Comparison of ENCODE assay signal across 1 cellular context in the genomic region with DNA sequence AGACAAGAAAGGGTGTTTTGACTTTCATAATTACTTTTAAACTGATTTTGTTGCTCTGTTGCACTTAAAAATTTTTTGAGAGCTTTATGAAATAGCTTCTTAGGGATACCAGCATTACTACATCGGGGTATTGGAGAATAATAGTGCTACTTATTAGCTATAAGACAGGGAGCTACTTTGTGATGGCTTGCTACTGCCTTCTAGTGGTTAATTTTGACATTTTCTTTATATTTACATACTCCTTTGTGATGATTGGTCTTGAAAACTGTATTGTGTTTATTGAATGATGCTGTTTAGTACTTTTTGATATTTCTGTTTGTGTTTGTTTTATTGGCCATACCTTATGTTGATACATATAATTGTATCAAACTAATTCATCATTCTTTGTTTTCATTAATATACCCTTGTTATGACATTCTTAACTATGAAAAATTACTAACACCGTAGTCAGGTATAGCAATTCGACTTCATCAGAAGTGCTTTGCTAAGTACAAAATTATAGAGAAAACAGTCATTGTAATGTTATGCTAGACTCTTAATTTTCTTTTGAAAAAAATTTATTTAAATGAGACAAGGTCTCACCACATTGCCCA.
TF ChIP-seq lines count a peak whose summit lies in the region.

No MANE protein-coding gene starts in this region.

TF ChIP-seq in HepG2, 621 proteins besides CTCF, POLR2A, EP300 and RAD21 (continued from another document and continues in another):
- TF ChIP-seq, protein P1, sequence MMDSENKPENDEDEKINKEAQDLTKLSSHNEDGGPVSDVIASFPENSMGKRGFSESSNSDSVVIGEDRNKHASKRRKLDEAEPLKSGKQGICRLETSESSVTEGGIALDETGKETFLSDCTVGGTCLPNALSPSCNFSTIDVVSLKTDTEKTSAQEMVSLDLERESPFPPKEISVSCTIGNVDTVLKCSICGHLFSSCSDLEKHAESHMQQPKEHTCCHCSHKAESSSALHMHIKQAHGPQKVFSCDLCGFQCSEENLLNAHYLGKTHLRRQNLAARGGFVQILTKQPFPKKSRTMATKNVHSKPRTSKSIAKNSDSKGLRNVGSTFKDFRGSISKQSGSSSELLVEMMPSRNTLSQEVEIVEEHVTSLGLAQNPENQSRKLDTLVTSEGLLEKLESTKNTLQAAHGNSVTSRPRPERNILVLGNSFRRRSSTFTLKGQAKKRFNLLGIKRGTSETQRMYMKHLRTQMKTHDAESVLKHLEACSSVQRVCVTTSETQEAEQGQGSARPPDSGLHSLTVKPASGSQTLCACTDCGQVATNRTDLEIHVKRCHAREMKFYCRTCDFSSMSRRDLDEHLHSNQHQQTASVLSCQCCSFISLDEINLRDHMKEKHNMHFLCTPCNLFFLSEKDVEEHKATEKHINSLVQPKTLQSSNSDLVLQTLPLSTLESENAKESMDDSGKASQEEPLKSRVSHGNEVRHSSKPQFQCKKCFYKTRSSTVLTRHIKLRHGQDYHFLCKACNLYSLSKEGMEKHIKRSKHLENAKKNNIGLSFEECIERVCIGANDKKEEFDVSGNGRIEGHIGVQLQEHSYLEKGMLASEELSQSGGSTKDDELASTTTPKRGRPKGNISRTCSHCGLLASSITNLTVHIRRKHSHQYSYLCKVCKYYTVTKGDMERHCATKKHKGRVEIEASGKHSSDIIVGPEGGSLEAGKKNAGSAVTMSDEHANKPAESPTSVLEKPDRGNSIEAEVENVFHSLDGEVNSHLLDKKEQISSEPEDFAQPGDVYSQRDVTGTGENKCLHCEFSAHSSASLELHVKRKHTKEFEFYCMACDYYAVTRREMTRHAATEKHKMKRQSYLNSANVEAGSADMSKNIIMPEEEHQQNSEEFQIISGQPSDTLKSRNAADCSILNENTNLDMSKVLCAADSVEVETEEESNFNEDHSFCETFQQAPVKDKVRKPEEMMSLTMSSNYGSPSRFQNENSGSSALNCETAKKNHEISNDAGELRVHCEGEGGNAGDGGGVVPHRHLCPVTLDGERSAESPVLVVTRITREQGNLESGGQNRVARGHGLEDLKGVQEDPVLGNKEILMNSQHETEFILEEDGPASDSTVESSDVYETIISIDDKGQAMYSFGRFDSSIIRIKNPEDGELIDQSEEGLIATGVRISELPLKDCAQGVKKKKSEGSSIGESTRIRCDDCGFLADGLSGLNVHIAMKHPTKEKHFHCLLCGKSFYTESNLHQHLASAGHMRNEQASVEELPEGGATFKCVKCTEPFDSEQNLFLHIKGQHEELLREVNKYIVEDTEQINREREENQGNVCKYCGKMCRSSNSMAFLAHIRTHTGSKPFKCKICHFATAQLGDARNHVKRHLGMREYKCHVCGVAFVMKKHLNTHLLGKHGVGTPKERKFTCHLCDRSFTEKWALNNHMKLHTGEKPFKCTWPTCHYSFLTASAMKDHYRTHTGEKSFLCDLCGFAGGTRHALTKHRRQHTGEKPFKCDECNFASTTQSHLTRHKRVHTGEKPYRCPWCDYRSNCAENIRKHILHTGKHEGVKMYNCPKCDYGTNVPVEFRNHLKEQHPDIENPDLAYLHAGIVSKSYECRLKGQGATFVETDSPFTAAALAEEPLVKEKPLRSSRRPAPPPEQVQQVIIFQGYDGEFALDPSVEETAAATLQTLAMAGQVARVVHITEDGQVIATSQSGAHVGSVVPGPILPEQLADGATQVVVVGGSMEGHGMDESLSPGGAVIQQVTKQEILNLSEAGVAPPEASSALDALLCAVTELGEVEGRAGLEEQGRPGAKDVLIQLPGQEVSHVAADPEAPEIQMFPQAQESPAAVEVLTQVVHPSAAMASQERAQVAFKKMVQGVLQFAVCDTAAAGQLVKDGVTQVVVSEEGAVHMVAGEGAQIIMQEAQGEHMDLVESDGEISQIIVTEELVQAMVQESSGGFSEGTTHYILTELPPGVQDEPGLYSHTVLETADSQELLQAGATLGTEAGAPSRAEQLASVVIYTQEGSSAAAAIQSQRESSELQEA (CRISPR knock-in tag; IDR thresholded peaks at IDR 0.05; ENCODE audit: not compliant biosample characterization) = no peak
- TF ChIP-seq SMARCC2 (IDR thresholded peaks at IDR 0.05) (no peak), CAMTA2 (CRISPR knock-in tag; IDR thresholded peaks at IDR 0.05; ENCODE audit: borderline replicate concordance) (no peak), PHB2 (IDR thresholded peaks at IDR 0.05; ENCODE audit: partially characterized antibody) (no peak), ZFP36L2 (CRISPR knock-in tag; IDR thresholded peaks at IDR 0.05) (no peak), ZFP36 (IDR thresholded peaks at IDR 0.05; ENCODE audit: borderline replicate concordance, low read depth, low read length, partially characterized antibody) (no peak), RFX5 (IDR thresholded peaks at IDR 0.05; ENCODE audit: low read depth, low read length) (no peak), GTF3A (CRISPR knock-in tag; conservative IDR thresholded peaks at IDR 0.05) (no peak), ADNP (CRISPR knock-in tag; IDR thresholded peaks at IDR 0.05) (no peak), ZNF451 (CRISPR knock-in tag; IDR thresholded peaks at IDR 0.05) (no peak), TEAD3 (CRISPR knock-in tag; optimal IDR thresholded peaks at IDR 0.05; ENCODE audit: borderline replicate concordance) (no peak), CREB1 (IDR thresholded peaks at IDR 0.05) (no peak), CREB1 (CRISPR knock-in tag; IDR thresholded peaks at IDR 0.05) (peak; percentile 22; the same call in 1 of the 2 replicates), KLF11 (CRISPR knock-in tag; IDR thresholded peaks at IDR 0.05) (peak; percentile 24; the same call in 1 of the 2 replicates), NFE2L1 (CRISPR knock-in tag; IDR thresholded peaks at IDR 0.05; ENCODE audit: borderline replicate concordance) (no peak), RORA (CRISPR knock-in tag; IDR thresholded peaks at IDR 0.05) (no peak), ZNF816 (CRISPR knock-in tag; IDR thresholded peaks at IDR 0.05; ENCODE audit: borderline replicate concordance) (no peak), ZNF337 (CRISPR knock-in tag; IDR thresholded peaks at IDR 0.05; ENCODE audit: borderline replicate concordance, low read depth) (no peak), TSC22D2 (CRISPR knock-in tag; IDR thresholded peaks at IDR 0.05; ENCODE audit: borderline replicate concordance) (no peak), ZNF543 (CRISPR knock-in tag; IDR thresholded peaks at IDR 0.05) (no peak)
- TF ChIP-seq, protein P2, sequence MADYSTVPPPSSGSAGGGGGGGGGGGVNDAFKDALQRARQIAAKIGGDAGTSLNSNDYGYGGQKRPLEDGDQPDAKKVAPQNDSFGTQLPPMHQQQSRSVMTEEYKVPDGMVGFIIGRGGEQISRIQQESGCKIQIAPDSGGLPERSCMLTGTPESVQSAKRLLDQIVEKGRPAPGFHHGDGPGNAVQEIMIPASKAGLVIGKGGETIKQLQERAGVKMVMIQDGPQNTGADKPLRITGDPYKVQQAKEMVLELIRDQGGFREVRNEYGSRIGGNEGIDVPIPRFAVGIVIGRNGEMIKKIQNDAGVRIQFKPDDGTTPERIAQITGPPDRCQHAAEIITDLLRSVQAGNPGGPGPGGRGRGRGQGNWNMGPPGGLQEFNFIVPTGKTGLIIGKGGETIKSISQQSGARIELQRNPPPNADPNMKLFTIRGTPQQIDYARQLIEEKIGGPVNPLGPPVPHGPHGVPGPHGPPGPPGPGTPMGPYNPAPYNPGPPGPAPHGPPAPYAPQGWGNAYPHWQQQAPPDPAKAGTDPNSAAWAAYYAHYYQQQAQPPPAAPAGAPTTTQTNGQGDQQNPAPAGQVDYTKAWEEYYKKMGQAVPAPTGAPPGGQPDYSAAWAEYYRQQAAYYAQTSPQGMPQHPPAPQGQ (CRISPR knock-in tag; IDR thresholded peaks at IDR 0.05; ENCODE audit: borderline replicate concordance) = no peak
- TF ChIP-seq, protein P3, sequence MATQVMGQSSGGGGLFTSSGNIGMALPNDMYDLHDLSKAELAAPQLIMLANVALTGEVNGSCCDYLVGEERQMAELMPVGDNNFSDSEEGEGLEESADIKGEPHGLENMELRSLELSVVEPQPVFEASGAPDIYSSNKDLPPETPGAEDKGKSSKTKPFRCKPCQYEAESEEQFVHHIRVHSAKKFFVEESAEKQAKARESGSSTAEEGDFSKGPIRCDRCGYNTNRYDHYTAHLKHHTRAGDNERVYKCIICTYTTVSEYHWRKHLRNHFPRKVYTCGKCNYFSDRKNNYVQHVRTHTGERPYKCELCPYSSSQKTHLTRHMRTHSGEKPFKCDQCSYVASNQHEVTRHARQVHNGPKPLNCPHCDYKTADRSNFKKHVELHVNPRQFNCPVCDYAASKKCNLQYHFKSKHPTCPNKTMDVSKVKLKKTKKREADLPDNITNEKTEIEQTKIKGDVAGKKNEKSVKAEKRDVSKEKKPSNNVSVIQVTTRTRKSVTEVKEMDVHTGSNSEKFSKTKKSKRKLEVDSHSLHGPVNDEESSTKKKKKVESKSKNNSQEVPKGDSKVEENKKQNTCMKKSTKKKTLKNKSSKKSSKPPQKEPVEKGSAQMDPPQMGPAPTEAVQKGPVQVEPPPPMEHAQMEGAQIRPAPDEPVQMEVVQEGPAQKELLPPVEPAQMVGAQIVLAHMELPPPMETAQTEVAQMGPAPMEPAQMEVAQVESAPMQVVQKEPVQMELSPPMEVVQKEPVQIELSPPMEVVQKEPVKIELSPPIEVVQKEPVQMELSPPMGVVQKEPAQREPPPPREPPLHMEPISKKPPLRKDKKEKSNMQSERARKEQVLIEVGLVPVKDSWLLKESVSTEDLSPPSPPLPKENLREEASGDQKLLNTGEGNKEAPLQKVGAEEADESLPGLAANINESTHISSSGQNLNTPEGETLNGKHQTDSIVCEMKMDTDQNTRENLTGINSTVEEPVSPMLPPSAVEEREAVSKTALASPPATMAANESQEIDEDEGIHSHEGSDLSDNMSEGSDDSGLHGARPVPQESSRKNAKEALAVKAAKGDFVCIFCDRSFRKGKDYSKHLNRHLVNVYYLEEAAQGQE (IDR thresholded peaks at IDR 0.05; ENCODE audit: borderline replicate concordance in 1 of 2, low read depth in 1 of 2, low read length in 2 of 2) = no peak
- TF ChIP-seq, protein P4, sequence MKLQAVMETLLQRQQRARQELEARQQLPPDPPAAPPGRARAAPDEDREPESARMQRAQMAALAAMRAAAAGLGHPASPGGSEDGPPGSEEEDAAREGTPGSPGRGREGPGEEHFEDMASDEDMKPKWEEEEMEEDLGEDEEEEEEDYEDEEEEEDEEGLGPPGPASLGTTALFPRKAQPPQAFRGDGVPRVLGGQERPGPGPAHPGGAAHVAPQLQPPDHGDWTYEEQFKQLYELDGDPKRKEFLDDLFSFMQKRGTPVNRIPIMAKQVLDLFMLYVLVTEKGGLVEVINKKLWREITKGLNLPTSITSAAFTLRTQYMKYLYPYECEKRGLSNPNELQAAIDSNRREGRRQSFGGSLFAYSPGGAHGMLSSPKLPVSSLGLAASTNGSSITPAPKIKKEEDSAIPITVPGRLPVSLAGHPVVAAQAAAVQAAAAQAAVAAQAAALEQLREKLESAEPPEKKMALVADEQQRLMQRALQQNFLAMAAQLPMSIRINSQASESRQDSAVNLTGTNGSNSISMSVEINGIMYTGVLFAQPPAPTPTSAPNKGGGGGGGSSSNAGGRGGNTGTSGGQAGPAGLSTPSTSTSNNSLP (IDR thresholded peaks at IDR 0.05; ENCODE audit: low read depth, low read length) = peak; percentile 81
- TF ChIP-seq, protein P5, sequence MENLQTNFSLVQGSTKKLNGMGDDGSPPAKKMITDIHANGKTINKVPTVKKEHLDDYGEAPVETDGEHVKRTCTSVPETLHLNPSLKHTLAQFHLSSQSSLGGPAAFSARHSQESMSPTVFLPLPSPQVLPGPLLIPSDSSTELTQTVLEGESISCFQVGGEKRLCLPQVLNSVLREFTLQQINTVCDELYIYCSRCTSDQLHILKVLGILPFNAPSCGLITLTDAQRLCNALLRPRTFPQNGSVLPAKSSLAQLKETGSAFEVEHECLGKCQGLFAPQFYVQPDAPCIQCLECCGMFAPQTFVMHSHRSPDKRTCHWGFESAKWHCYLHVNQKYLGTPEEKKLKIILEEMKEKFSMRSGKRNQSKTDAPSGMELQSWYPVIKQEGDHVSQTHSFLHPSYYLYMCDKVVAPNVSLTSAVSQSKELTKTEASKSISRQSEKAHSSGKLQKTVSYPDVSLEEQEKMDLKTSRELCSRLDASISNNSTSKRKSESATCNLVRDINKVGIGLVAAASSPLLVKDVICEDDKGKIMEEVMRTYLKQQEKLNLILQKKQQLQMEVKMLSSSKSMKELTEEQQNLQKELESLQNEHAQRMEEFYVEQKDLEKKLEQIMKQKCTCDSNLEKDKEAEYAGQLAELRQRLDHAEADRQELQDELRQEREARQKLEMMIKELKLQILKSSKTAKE (CRISPR knock-in tag; IDR thresholded peaks at IDR 0.05; ENCODE audit: borderline replicate concordance) = no peak
- TF ChIP-seq, protein P6, sequence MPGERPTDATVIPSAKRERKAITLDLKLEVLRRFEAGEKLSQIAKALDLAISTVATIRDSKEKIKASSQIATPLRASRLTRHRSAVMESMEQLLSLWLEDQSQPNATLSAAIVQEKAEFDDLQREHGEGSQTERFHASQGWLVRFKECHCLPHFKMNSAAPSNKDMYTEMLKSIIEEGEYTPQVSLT (CRISPR knock-in tag; IDR thresholded peaks at IDR 0.05; ENCODE audit: borderline replicate concordance, low read depth) = no peak
- TF ChIP-seq, protein P7, sequence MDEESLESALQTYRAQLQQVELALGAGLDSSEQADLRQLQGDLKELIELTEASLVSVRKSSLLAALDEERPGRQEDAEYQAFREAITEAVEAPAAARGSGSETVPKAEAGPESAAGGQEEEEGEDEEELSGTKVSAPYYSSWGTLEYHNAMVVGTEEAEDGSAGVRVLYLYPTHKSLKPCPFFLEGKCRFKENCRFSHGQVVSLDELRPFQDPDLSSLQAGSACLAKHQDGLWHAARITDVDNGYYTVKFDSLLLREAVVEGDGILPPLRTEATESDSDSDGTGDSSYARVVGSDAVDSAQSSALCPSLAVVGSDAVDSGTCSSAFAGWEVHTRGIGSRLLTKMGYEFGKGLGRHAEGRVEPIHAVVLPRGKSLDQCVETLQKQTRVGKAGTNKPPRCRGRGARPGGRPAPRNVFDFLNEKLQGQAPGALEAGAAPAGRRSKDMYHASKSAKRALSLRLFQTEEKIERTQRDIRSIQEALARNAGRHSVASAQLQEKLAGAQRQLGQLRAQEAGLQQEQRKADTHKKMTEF (CRISPR knock-in tag; IDR thresholded peaks at IDR 0.05) = peak; percentile 16; the same call in 1 of the 2 replicates
- TF ChIP-seq, protein P8, sequence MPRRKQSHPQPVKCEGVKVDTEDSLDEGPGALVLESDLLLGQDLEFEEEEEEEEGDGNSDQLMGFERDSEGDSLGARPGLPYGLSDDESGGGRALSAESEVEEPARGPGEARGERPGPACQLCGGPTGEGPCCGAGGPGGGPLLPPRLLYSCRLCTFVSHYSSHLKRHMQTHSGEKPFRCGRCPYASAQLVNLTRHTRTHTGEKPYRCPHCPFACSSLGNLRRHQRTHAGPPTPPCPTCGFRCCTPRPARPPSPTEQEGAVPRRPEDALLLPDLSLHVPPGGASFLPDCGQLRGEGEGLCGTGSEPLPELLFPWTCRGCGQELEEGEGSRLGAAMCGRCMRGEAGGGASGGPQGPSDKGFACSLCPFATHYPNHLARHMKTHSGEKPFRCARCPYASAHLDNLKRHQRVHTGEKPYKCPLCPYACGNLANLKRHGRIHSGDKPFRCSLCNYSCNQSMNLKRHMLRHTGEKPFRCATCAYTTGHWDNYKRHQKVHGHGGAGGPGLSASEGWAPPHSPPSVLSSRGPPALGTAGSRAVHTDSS (CRISPR knock-in tag; conservative IDR thresholded peaks at IDR 0.05) = no peak
- TF ChIP-seq, protein P9, sequence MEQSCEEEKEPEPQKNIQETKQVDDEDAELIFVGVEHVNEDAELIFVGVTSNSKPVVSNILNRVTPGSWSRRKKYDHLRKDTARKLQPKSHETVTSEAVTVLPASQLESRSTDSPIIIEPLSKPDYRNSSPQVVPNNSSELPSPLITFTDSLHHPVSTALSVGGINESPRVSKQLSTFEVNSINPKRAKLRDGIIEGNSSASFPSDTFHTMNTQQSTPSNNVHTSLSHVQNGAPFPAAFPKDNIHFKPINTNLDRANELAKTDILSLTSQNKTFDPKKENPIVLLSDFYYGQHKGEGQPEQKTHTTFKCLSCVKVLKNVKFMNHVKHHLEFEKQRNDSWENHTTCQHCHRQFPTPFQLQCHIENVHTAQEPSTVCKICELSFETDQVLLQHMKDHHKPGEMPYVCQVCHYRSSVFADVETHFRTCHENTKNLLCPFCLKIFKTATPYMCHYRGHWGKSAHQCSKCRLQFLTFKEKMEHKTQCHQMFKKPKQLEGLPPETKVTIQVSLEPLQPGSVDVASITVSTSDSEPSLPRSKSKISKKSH (CRISPR knock-in tag; IDR thresholded peaks at IDR 0.05; ENCODE audit: borderline replicate concordance) = no peak
